ENCODE assay signal across 1 cellular context in the genomic region with DNA sequence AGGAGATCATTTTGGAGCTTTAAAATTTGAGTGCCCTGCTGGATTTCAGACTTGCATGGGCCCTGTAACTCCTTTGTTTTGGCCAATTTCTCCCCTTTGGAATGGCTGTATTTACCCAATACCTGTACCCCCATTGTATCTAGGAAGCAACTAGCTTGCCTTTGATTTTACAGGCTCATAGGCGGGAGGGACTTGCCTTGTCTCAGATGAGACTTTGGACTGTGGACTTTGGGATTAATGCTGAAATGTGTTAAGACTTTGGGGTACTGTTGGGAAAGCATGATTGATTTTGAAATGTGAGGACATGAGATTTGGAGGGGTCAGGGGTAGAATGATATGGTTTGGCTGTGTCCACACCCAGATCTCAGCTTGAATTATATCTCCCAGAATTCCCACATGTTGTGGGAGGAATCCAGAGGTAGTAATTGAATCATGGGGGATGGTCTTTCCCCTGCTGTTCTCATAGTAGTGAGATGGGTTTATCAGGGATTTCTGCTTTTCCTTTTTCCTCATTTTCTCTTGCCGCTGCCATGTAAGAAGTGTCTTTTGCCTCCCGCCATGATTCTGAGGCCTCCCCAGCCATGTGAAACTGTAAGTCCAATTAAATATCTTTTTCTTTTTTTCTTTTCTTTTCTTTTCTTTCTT. TPM values are rescaled to one million over a fixed set of nuclear protein-coding genes. Genes with fewer than 3 reads are reported as not detected.
"Had no signal": no experiment of that assay in that cellular context is flagged by ENCODE, and none has a peak within 500 bp of the region (broad histone marks: within the 10 kb centered on the region; RNA-seq: fewer than 3 reads in every experiment).

No MANE protein-coding gene starts in this region.

RNA-seq across cellular contexts. Expression of a gene that starts 56.7 kb away (rescaled TPM):
- total RNA-seq: ascending aorta had no signal
